In the genomic region with DNA sequence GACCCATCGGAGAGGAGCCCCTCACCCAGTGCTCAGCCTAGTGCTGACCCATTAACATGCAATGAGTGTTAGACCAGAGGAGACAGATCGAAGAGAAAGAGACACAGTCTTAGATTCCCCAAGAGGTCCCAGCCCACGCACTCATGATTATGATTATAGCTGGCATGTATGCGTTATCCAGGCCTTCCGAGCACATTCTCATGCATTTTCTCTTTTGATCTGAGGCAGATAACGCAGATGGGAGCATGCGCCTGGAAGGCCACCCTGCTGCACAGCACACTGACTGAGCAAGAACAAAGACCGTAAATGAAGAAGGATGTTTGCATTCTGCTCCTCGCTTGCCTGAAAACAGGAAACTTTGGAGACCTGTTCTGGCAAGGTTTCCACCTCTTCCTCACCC, we compare ENCODE assay signal across 19 cellular contexts.
DNase-seq lines count a peak whose midpoint lies in the region; ATAC-seq and TF ChIP-seq lines count a peak whose summit lies in the region.
"Had no signal": no experiment of that assay in that cellular context is flagged by ENCODE, and none has a peak within 500 bp of the region (broad histone marks: within the 10 kb centered on the region; RNA-seq: fewer than 3 reads in every experiment).

No MANE protein-coding gene starts in this region.

- no peak overlapping the region for H3K4me3 ChIP-seq in A673 (ENCODE audit: low read depth, low read length, poor library complexity, severe bottlenecking)
- H3K4me3 ChIP-seq: SJSA1 had no signal

- no peaks in the 10 kb centered on the region for H3K27me3 ChIP-seq in A673 (replicated peaks; ENCODE audit: insufficient read depth, low read depth, low read length, poor library complexity)
- H3K27me3 ChIP-seq: SJSA1 had no signal

- H3K9me3 ChIP-seq in A673 (ENCODE audit: low read depth, low read length, poor library complexity, severe bottlenecking) = no peaks in the 10 kb centered on the region

- no peak for TF ChIP-seq CTCF in A673 (conservative IDR thresholded peaks at IDR 0.05; ENCODE audit: low read depth, low read length)

- POLR2A ChIA-PET in A673 (lab: Charles Lee; ENCODE audit: low non-redundant PET) = no interaction called here

- H3K4me1 ChIP-seq in A673 (ENCODE audit: insufficient read depth, low read length, poor library complexity, severe bottlenecking) = no peaks in the 10 kb centered on the region

- CTCF ChIA-PET in A673 (lab: Charles Lee) = no interaction called here

- H3K27ac ChIP-seq in A673 (ENCODE audit: low read depth, low read length, poor library complexity, severe bottlenecking) (no peak overlapping the region), angular gyrus (ENCODE audit: low read depth, low read length) (peak overlapping the region; percentile 63)
- H3K27ac ChIP-seq: C4-2B, RWPE1, SJSA1 had no signal

- DNase-seq in A673 (ENCODE audit: low spot score) (peak; percentile 27), NCI-H526 treated with DMSO at 0.1 percent for 48 hours (lab: John Stamatoyannopoulos, UW) (peak; percentile 90), left kidney (ENCODE audit: low read depth, low spot score) (peak; percentile 33), left ventricle myocardium superior (no peak), GF-D8 (lab: John Stamatoyannopoulos, UW) (no peak)
- DNase-seq: DMS153; HFFc6; KG1; NCI-H1048; NCI-H187; NCI-H446; NK-92 treated with Interleukin-12 subunit alpha and Interleukin-12 subunit beta, amount 100 ng/mL, for 24 hours; OCI-M1 had no signal

- intact Hi-C loops in A673 (cut with micrococcal nuclease; ENCODE audit: unreplicated experiment) = no loop called here
- intact Hi-C loops in left ventricle myocardium superior (cut with micrococcal nuclease) = no loop called here

- ATAC-seq in left ventricle myocardium superior = no peak
- ATAC-seq in HG02938 (IDR thresholded peaks at IDR 0.05; ENCODE audit: unreplicated experiment) = no peak
- ATAC-seq in HG03565 (IDR thresholded peaks at IDR 0.05; ENCODE audit: unreplicated experiment) = no peak

- BruUV-seq in A673 (replicated peaks; lab: Mats Ljungman, UMichigan) = no TSS peak

- H3K36me3 ChIP-seq in A673 (ENCODE audit: insufficient read depth, low read length, poor library complexity, severe bottlenecking) = no peaks in the 10 kb centered on the region
- H3K36me3 ChIP-seq: SJSA1 had no signal

Comparison
In these comparisons a context has a peak if more than half of its experiments do, and no peak if none do; other contexts are left out.
1. DNase-seq: peak in A673 (single experiment), NCI-H526 treated with DMSO at 0.1 percent for 48 hours (single experiment) and left kidney (single experiment); none in left ventricle myocardium superior (single experiment) and GF-D8 (single experiment).